In genomic region chrX:26376037-26376708, GRCh38 we compare ENCODE assay signal across 26 cellular contexts.
"Had no signal": no experiment of that assay in that cellular context is flagged by ENCODE, and none has a peak within 500 bp of the region (broad histone marks: within the 10 kb centered on the region; RNA-seq: fewer than 3 reads in every experiment).

No MANE protein-coding gene starts in this region.

- ATAC-seq: activated T-cell treated with anti-CD3 and anti-CD28 coated beads, Interleukin-2, amount 50 U/mL, for 4 hours; gastroesophageal sphincter; left lobe of liver; naive thymus-derived CD4-positive, alpha-beta T cell; T-helper 17 cell had no signal

- DNase-seq: activated CD4-positive, alpha-beta T cell treated with anti-CD3 and anti-CD28 coated beads for 4 hours; activated CD4-positive, alpha-beta T cell treated with anti-CD3 and anti-CD28 coated beads, Interleukin-2, amount 50 U/mL, for 48 hours; activated CD4-positive, CD25-positive, alpha-beta regulatory T cell; activated CD8-positive, alpha-beta memory T cell treated with anti-CD3 and anti-CD28 coated beads, Interleukin-2, amount 50 U/mL, for 48 hours; activated naive CD4-positive, alpha-beta T cell; activated naive CD8-positive, alpha-beta T cell treated with anti-CD3 and anti-CD28 coated beads, Interleukin-2, amount 10 ng/mL, durations not matched to agents 7 days and 5 days; activated T-cell treated with anti-CD3 and anti-CD28 coated beads, Interleukin-2, amount 50 U/mL, for 4 hours; amniotic stem cell; head of caudate nucleus; kidney; naive thymus-derived CD4-positive, alpha-beta T cell; spleen; stimulated activated CD4-positive, alpha-beta T cell treated with anti-CD3 and anti-CD28 coated beads, Interleukin-4, amount 100 ng/mL, for 1 hour; stimulated activated naive CD4-positive, alpha-beta T cell treated with Interleukin-2 at 50 U/mL for 16 hours; T-helper 17 cell had no signal

- H3K4me1 ChIP-seq: gastroesophageal sphincter, prostate gland, right atrium auricular region, spleen had no signal

- H3K36me3 ChIP-seq: gastroesophageal sphincter, prostate gland, right atrium auricular region, spleen, thoracic aorta had no signal

- H3K36me3 Mint-ChIP-seq: activated naive CD8-positive, alpha-beta T cell treated with anti-CD3 and anti-CD28 coated beads, Interleukin-2, amount 10 ng/mL, durations not matched to agents 7 days and 5 days; naive thymus-derived CD4-positive, alpha-beta T cell; type B pancreatic cell had no signal

- H3K27me3 Mint-ChIP-seq: activated naive CD8-positive, alpha-beta T cell treated with anti-CD3 and anti-CD28 coated beads, Interleukin-2, amount 10 ng/mL, durations not matched to agents 7 days and 5 days; naive thymus-derived CD4-positive, alpha-beta T cell; T-helper 17 cell; type B pancreatic cell had no signal

- H3K4me3 Mint-ChIP-seq: activated naive CD8-positive, alpha-beta T cell treated with anti-CD3 and anti-CD28 coated beads, Interleukin-2, amount 10 ng/mL, durations not matched to agents 7 days and 5 days; activated T-cell treated with anti-CD3 and anti-CD28 coated beads, Interleukin-2, amount 50 U/mL, for 4 hours; naive thymus-derived CD4-positive, alpha-beta T cell; neural crest cell; T-helper 17 cell; type B pancreatic cell had no signal

- H3K27ac Mint-ChIP-seq: activated naive CD8-positive, alpha-beta T cell treated with anti-CD3 and anti-CD28 coated beads, Interleukin-2, amount 10 ng/mL, durations not matched to agents 7 days and 5 days; activated T-helper 2 cell treated with anti-CD3 and anti-CD28 coated beads, Interferon-gamma antibody, Interleukin-2, Interleukin-4, amounts not matched to agents 10 μg/mL and 5 μg/mL and 100 μg/mL, durations not matched to agents 14 hours and 24 hours and 36 hours; naive thymus-derived CD4-positive, alpha-beta T cell; T-helper 17 cell; type B pancreatic cell had no signal

- H3K9me3 Mint-ChIP-seq: activated naive CD8-positive, alpha-beta T cell treated with anti-CD3 and anti-CD28 coated beads, Interleukin-2, amount 10 ng/mL, durations not matched to agents 7 days and 5 days; neural crest cell had no signal

- H3K9me3 ChIP-seq: gastroesophageal sphincter, prostate gland, right atrium auricular region, spleen, thoracic aorta had no signal

- H3K4me1 Mint-ChIP-seq: activated naive CD8-positive, alpha-beta T cell treated with anti-CD3 and anti-CD28 coated beads, Interleukin-2, amount 10 ng/mL, durations not matched to agents 7 days and 5 days; naive thymus-derived CD4-positive, alpha-beta T cell; neural crest cell; T-helper 17 cell had no signal

- H3K4me3 ChIP-seq: coronary artery, gastroesophageal sphincter, lung, prostate gland, right atrium auricular region, spleen, thoracic aorta had no signal

- H3K27me3 ChIP-seq: gastroesophageal sphincter, right atrium auricular region, spleen had no signal

- FAIRE-seq: bronchial epithelial cell had no signal

- H3K27ac ChIP-seq: coronary artery, gastroesophageal sphincter, prostate gland, right atrium auricular region, spleen, thoracic aorta had no signal
